Comparison of ENCODE assay signal across 8 cellular contexts in the genomic region with DNA sequence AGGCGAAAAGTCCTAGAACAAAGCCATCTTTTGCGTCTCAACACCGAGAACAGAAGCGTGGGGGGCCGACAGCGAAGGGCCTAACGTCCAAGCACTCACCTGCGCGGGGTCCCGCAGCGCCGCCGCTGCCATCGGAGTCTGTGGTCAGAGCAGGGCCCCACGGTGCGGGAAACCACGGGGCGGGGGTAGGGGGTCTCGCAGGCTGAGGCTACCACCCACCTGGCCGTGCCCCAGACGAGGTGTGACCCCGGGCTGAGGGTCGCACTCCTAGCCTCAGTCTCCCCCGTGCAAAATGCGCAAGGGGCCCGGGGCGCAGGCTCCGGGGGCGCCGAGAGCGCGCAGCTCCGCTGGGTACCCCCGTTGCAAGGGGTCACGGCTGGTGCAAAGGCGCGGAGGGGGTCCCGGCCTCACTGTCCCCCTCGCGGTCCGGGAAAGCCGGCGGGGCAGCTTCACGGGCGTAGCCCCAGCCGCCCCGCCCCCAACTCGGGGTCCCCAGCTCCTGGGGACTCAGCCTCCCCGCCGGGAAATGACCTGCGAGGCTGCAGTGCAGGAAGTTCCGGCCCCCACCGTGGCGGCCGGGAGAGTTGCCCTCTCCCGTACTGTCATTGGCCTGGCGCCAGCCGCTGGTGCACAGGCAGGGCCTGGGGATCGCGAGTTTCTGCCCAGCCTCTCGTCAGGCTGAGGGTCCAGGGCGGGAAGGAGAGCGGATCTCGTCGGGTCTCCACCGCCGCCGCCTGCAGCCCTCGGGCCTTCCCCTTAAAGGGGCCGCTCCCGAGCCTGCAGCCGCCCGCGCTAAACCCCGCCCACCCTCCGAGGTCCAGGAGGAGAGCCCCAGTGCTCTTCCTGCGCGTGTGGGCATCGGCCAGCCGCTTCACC. TPM values are rescaled to one million over a fixed set of nuclear protein-coding genes. Genes with fewer than 3 reads are reported as not detected.
DNase-seq lines count a peak whose midpoint lies in the region; ATAC-seq and TF ChIP-seq lines count a peak whose summit lies in the region.

TSS of gene ZNF792 (minus strand) at position 699 of the 876 bp plus-strand sequence. CDS start at position 132, 567 bp downstream.

- peak within 1 kb of the TSS; percentile 68 for H3K9ac ChIP-seq in HCT116 (ENCODE audit: low read length)

- peaks cover 32% of the 10 kb centered on the region for H3K36me3 Mint-ChIP-seq in activated B cell treated with CpG ODN at 0.5 μM for 24 hours (ENCODE audit: low read depth)

- no peaks in the 10 kb centered on the region for H3K79me2 ChIP-seq in HCT116 (ENCODE audit: insufficient read depth, low read length)

- H3K27me3 ChIP-seq in HCT116 (ENCODE audit: insufficient read depth, low read length): no peaks in the 10 kb centered on the region

- RAD21 ChIA-PET in HCT116 (lab: Charles Lee; ENCODE audit: low non-redundant PET in 1 of 2, low total read pairs in 2 of 2, uncharacterized antibody in 2 of 2, unreplicated experiment in 2 of 2): no interaction called here

- peak within 1 kb of the TSS; percentile 89 for H3K4me2 ChIP-seq in HCT116 (ENCODE audit: low read length)

- TF ChIP-seq RAD21 in HCT116 (IDR thresholded peaks at IDR 0.05; ENCODE audit: low read depth): no peak

- H3K4me1 ChIP-seq in HCT116 (ENCODE audit: control insufficient read depth in 1 of 2, insufficient read depth in 2 of 2, low read length in 2 of 2): peaks cover 4 to 14% of the 10 kb centered on the region in 2 experiments; a peak in 3 of 4 replicates

- no peak for TF ChIP-seq POLR2A in HCT116 (IDR thresholded peaks at IDR 0.05; ENCODE audit: borderline replicate concordance, extremely low read depth, insufficient read depth, insufficient read length)

- H4K20me1 ChIP-seq in HCT116 (ENCODE audit: insufficient read depth): no peaks in the 10 kb centered on the region

- peak within 1 kb of the TSS; percentile 68 to 85 for H3K4me3 ChIP-seq in HCT116 (replicated peaks in 1 of 2; ENCODE audit: low read depth in 1 of 2, low read length in 2 of 2)
- peak within 1 kb of the TSS; percentile 88 for H3K4me3 ChIP-seq in coronary artery

- no peaks in the 10 kb centered on the region for H3K27me3 Mint-ChIP-seq in activated B cell treated with CpG ODN at 0.5 μM for 24 hours

- H3K9me3 ChIP-seq in HCT116 (ENCODE audit: control insufficient read depth in 1 of 2, insufficient read depth in 1 of 2, low read depth in 1 of 2, low read length in 2 of 2): peaks cover 10 to 12% of the 10 kb centered on the region in 2 experiments; a peak in 2 of 4 replicates

- H3K4me3 Mint-ChIP-seq in activated B cell treated with CpG ODN at 0.5 μM for 24 hours: peak within 1 kb of the TSS; percentile 88

- BruUV-seq in HCT116 (replicated peaks; lab: Mats Ljungman, UMichigan): no TSS peak

- peaks cover 27% of the 10 kb centered on the region for H3K4me1 Mint-ChIP-seq in activated B cell treated with CpG ODN at 0.5 μM for 24 hours

- intact Hi-C loops in HCT116 (cut with micrococcal nuclease) (no loop called here), activated B cell treated with CpG ODN at 0.5 μM for 24 hours (cut with micrococcal nuclease) (loop anchor here (5.0 kb wide), 1 partner anchor 36 kb away; the partner anchor contains the start of gene ZNF30)

- CTCF ChIA-PET in HCT116 (lab: Charles Lee): no interaction called here
- CTCF ChIA-PET in activated B cell treated with CpG ODN at 0.5 μM for 24 hours (lab: Charles Lee): interaction anchor here (1.0 to 1.4 kb wide), 2 partner anchors 49 to 80 kb away, joined by 4 read pairs; no protein-coding TSS in a partner anchor

- TF ChIP-seq CTCF in HCT116 (IDR thresholded peaks at IDR 0.05 in 2 of 3, conservative IDR thresholded peaks at IDR 0.05 in 1 of 3; ENCODE audit: borderline replicate concordance in 1 of 3, insufficient read depth in 1 of 3, low read depth in 2 of 3, low read length in 2 of 3): no peak
- TF ChIP-seq CTCF in activated B cell treated with CpG ODN at 0.5 μM for 24 hours (IDR thresholded peaks at IDR 0.05): no peak
- no peak for TF ChIP-seq CTCF in coronary artery (IDR thresholded peaks at IDR 0.05)

- peak within 1 kb of the TSS; percentile 71 for H3K27ac Mint-ChIP-seq in activated B cell treated with CpG ODN at 0.5 μM for 24 hours

- POLR2A ChIA-PET in HCT116 (lab: Charles Lee) (no interaction called here), activated B cell treated with CpG ODN at 0.5 μM for 24 hours (lab: Charles Lee) (interaction anchor here (1.4 kb wide), 1 partner anchor 37 kb away, joined by 5 read pairs; the partner anchor contains the start of gene ZNF30)

- peaks cover 0 to 12% of the 10 kb centered on the region in 2 experiments; a peak in 2 of 4 replicates for H3K36me3 ChIP-seq in HCT116 (ENCODE audit: control insufficient read depth in 1 of 2, insufficient read depth in 2 of 2, low read length in 2 of 2)

- ATAC-seq in HCT116: peak; percentile 97
- ATAC-seq in activated B cell treated with CpG ODN at 0.5 μM for 24 hours (ENCODE audit: low read depth): peak; percentile 82

- H2AFZ ChIP-seq in HCT116 (ENCODE audit: low read depth, low read length, poor library complexity, severe bottlenecking): peak within 1 kb of the TSS; percentile 11

- DNase-seq in ELR (ENCODE audit: low read depth) (peak; percentile 68), HCT116 (ENCODE audit: low read depth, low spot score) (peak; percentile 16), NCI-H146 treated with DMSO at 0.1 percent for 48 hours (lab: John Stamatoyannopoulos, UW; ENCODE audit: unreplicated experiment) (peak; percentile 43), activated B cell treated with CpG ODN at 0.5 μM for 24 hours (peak; percentile 52), coronary artery (ENCODE audit: low spot score) (no peak), left kidney (ENCODE audit: low read depth, low spot score) (peak; percentile 93), middle frontal gyrus (ENCODE audit: extremely low spot score, low spot score) (no peak)
- DNase-seq in stimulated activated CD4-positive, alpha-beta T cell treated with anti-CD3 and anti-CD28 coated beads, Interleukin-2, amount 100 ng/mL, for 24 hours: peak; percentile 63 to 72

- H3K9me3 Mint-ChIP-seq in activated B cell treated with CpG ODN at 0.5 μM for 24 hours: peaks cover 20% of the 10 kb centered on the region

- H3K27ac ChIP-seq in HCT116 (ENCODE audit: low read depth, low read length) (peak within 1 kb of the TSS; percentile 57; the same call in 1 of the 2 replicates), coronary artery (peak within 1 kb of the TSS; percentile 32 to 70)

- no peaks in the 10 kb centered on the region for H3K9me2 ChIP-seq in HCT116 (ENCODE audit: insufficient read depth)

TF ChIP-seq in HCT116, 20 proteins besides CTCF, POLR2A, EP300 and RAD21 (continues in another document):
- TF ChIP-seq JUND (IDR thresholded peaks at IDR 0.05) (no peak), ELF1 (IDR thresholded peaks at IDR 0.05; ENCODE audit: borderline replicate concordance, low read depth) (no peak), CEBPB (IDR thresholded peaks at IDR 0.05; ENCODE audit: low read depth) (no peak), SRF (IDR thresholded peaks at IDR 0.05; ENCODE audit: low read depth) (no peak), SIN3A (IDR thresholded peaks at IDR 0.05; ENCODE audit: low read depth) (no peak), YY1 (IDR thresholded peaks at IDR 0.05; ENCODE audit: extremely low read depth, insufficient replicate concordance, low read depth, low read length) (no peak), EZH2phosphoT487 (IDR thresholded peaks at IDR 0.05; ENCODE audit: borderline replicate concordance) (no peak), ZFX (IDR thresholded peaks at IDR 0.05) (peak; percentile 70), ZBTB33 (IDR thresholded peaks at IDR 0.05; ENCODE audit: extremely low read depth, insufficient replicate concordance, low read length) (no peak), FOSL1 (IDR thresholded peaks at IDR 0.05; ENCODE audit: low read depth) (no peak), EGR1 (IDR thresholded peaks at IDR 0.05; ENCODE audit: low read depth) (0 out of 2 replicates have a peak, but pooled peaks have one; percentile 14), TCF7L2 (IDR thresholded peaks at IDR 0.05; ENCODE audit: borderline replicate concordance, extremely low read depth, insufficient read depth, insufficient read length) (no peak), ZNF274 (IDR thresholded peaks at IDR 0.05; ENCODE audit: low read depth, low read length) (no peak), POLR2AphosphoS5 (IDR thresholded peaks at IDR 0.05; ENCODE audit: low read depth, low read length) (peak; percentile 52)
- TF ChIP-seq, protein P1, sequence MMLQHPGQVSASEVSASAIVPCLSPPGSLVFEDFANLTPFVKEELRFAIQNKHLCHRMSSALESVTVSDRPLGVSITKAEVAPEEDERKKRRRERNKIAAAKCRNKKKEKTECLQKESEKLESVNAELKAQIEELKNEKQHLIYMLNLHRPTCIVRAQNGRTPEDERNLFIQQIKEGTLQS (IDR thresholded peaks at IDR 0.05): no peak
- TF ChIP-seq, protein P2, sequence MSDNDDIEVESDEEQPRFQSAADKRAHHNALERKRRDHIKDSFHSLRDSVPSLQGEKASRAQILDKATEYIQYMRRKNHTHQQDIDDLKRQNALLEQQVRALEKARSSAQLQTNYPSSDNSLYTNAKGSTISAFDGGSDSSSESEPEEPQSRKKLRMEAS (IDR thresholded peaks at IDR 0.05): peak; percentile 41

RNA-seq across cellular contexts. Expression of gene ZNF792, which starts in this region (rescaled TPM):
- total RNA-seq in HCT116 (2021; ENCODE audit: unreplicated experiment) (3.6 TPM), activated B cell treated with CpG ODN at 0.5 μM for 24 hours (4.8 and 4.9 TPM in 2 replicates)
- polyA plus RNA-seq in HCT116 (2012): 1.8 and 1.9 TPM in 2 replicates

Comparison
In these comparisons a context has a peak if more than half of its experiments do, and no peak if none do; other contexts are left out.
1. DNase-seq: peak in ELR (single experiment), HCT116 (single experiment), NCI-H146 treated with DMSO at 0.1 percent for 48 hours (single experiment), activated B cell treated with CpG ODN at 0.5 μM for 24 hours (single experiment), left kidney (single experiment) and stimulated activated CD4-positive, alpha-beta T cell treated with anti-CD3 and anti-CD28 coated beads, Interleukin-2, amount 100 ng/mL, for 24 hours (2 of 2); none in coronary artery (single experiment) and middle frontal gyrus (single experiment).